9 cellular contexts compared by ENCODE assay signal in the genomic region with DNA sequence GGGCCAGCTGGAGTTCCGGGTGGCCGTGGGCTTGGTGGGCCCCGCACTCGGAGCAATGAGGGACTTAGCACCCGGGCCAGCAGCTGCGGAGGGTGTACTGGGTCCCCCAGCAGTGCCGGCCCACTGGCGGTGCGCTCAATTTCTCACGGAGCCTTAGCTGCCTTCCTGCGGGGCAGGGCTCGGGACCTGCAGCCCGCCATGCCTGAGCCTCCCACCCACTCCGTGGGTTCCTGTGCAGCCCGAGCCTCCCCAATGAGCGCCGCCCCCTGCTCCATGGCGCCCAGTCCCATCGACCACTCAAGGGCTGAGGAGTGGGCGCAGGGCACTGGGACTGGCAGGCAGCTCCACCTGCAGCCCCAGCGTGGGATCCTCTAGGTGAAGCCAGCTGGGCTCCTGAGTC. TPM values are rescaled to one million over a fixed set of nuclear protein-coding genes. Genes with fewer than 3 reads are reported as not detected.
"Had no signal": no experiment of that assay in that cellular context is flagged by ENCODE, and none has a peak within 500 bp of the region (broad histone marks: within the 10 kb centered on the region; RNA-seq: fewer than 3 reads in every experiment).

No MANE protein-coding gene starts in this region.

RNA-seq across cellular contexts. Expression of a gene that starts 7.7 kb away (rescaled TPM):
- total RNA-seq: left lobe of liver, liver, lower leg skin, lung microvascular endothelial cell, mammary epithelial cell, mononuclear cell, myocyte had no signal
- polyA plus RNA-seq: immature natural killer cell, keratinocyte, mammary epithelial cell had no signal
